8 cellular contexts compared by ENCODE assay signal in the genomic region with DNA sequence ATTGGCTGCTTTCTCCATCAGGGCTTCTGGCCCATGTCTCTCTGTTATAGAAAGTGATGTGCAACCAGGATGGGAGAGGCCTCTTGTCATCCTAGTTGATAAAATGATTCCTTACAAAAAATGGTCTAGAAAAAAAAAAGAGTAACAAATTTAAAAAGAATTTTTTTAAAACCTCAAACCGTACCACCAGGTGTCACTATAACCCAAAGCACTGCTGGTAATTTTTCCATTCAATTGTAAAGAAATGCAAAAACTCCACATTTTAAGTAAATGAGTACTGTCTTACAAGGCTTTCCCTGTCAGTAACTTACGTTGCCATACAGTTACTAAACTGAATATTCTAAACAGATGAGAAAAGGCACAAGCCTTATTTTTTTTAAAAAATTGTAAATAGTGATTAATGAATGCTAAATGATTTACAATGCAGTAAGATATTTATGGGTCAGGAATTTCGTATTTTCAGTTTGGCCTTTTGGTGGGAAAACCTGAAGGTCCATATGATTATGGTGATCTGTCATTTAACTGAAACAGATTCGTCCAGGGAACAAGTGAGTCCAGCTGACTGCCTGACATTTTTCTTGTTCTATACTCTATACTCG.
DNase-seq lines count a peak whose midpoint lies in the region; ATAC-seq and TF ChIP-seq lines count a peak whose summit lies in the region.

No MANE protein-coding gene starts in this region.

- DNase-seq in NCI-H2107 treated with DMSO at 0.1 percent for 48 hours (lab: John Stamatoyannopoulos, UW; ENCODE audit: unreplicated experiment), result peak; percentile 9
- DNase-seq in NCI-H2107 (lab: John Stamatoyannopoulos, UW), result no peak
- DNase-seq in M059J (ENCODE audit: low read depth), result peak; percentile 63
- peak; percentile 20 for DNase-seq in amniotic stem cell (lab: John Stamatoyannopoulos, UW)
- no peak for DNase-seq in activated CD8-positive, alpha-beta memory T cell treated with anti-CD3 and anti-CD28 coated beads, Interleukin-2, amount 50 U/mL, for 4 hours
- DNase-seq in posterior vena cava (ENCODE audit: low spot score), result no peak

- intact Hi-C loops in posterior vena cava (cut with DNase I), result loop anchor here (2.0 to 10.0 kb wide), 2 partner anchors 121 to 127 kb away; no protein-coding TSS in a partner anchor

- TF ChIP-seq RAD21 in liver (IDR thresholded peaks at IDR 0.05), result peak; percentile 88 to 94

- H3K9me3 ChIP-seq in liver (ENCODE audit: control insufficient read depth in 4 of 4, low read length in 3 of 4), result no peaks in the 10 kb centered on the region

- H3K27me3 ChIP-seq in liver (ENCODE audit: control insufficient read depth in 4 of 4, insufficient read depth in 4 of 4, low read length in 3 of 4), result no peaks in the 10 kb centered on the region

- peaks cover 0 to 1% (median 0%) of the 10 kb centered on the region in 4 donors for H3K36me3 ChIP-seq in liver (ENCODE audit: control insufficient read depth in 4 of 4, insufficient read depth in 3 of 4, low read depth in 1 of 4, low read length in 3 of 4)

- WGBS in liver, result 52% methylated on average over 5 of the region's 5 CpGs

- no peak overlapping the region for H3K27ac ChIP-seq in liver (ENCODE audit: low read depth in 1 of 2, low read length in 2 of 2)

- no peak for ATAC-seq in GM19455 (IDR thresholded peaks at IDR 0.05; ENCODE audit: unreplicated experiment)

- peak; percentile 56 for TF ChIP-seq CTCF in liver (IDR thresholded peaks at IDR 0.05; ENCODE audit: low read depth, low read length, missing input control)

- no peak overlapping the region for H3K9ac ChIP-seq in liver (ENCODE audit: low read depth in 1 of 2, low read length in 2 of 2)

- peaks cover 4 to 26% (median 20%) of the 10 kb centered on the region in 4 donors for H3K4me1 ChIP-seq in liver (ENCODE audit: control insufficient read depth in 4 of 4, insufficient read depth in 4 of 4, low read length in 3 of 4)

- no peak overlapping the region for H3K4me3 ChIP-seq in liver (ENCODE audit: low read depth in 1 of 3, low read length in 3 of 3)

TF ChIP-seq in liver, 16 proteins besides CTCF, POLR2A, EP300 and RAD21:
- TF ChIP-seq RXRA (IDR thresholded peaks at IDR 0.05) (no peak), FOXA1 (IDR thresholded peaks at IDR 0.05) (no peak), HNF4G (IDR thresholded peaks at IDR 0.05) (no peak), TAF1 (conservative IDR thresholded peaks at IDR 0.05) (no peak), ATF3 (IDR thresholded peaks at IDR 0.05) (no peak)
TF ChIP-seq in liver: peak in this region for 0.

Comparison
In these comparisons a context has a peak if more than half of its experiments do, and no peak if none do; other contexts are left out.
1. DNase-seq: peak in NCI-H2107 treated with DMSO at 0.1 percent for 48 hours (single experiment), M059J (single experiment) and amniotic stem cell (single experiment); none in NCI-H2107 (single experiment), activated CD8-positive, alpha-beta memory T cell treated with anti-CD3 and anti-CD28 coated beads, Interleukin-2, amount 50 U/mL, for 4 hours (single experiment) and posterior vena cava (single experiment).